Comparison of ENCODE assay signal across 1 cellular context in the genomic region with DNA sequence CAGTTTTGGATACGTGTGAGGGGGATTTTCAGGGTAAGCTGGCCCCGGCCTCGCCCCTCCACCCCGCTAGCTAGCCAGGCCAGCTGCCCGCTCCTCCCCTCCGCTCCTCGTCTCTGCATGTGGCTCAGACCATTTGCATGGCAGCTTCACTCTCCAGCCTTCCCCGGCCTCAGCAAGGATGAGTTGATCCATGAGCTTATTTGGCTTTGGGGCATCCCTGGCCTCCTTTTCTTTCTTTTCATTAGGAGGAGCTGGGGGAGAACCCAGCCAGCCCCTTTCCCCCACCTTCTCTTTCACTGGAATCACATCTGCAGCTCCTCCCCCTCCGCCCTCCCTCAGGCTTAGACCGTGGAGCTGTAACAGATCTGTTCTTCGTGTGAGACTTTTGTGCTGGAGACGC.
TF ChIP-seq lines count a peak whose summit lies in the region.

No MANE protein-coding gene starts in this region.

TF ChIP-seq in GM23338, 12 proteins besides CTCF, POLR2A, EP300 and RAD21 (continued from another document):
- TF ChIP-seq, protein P1, sequence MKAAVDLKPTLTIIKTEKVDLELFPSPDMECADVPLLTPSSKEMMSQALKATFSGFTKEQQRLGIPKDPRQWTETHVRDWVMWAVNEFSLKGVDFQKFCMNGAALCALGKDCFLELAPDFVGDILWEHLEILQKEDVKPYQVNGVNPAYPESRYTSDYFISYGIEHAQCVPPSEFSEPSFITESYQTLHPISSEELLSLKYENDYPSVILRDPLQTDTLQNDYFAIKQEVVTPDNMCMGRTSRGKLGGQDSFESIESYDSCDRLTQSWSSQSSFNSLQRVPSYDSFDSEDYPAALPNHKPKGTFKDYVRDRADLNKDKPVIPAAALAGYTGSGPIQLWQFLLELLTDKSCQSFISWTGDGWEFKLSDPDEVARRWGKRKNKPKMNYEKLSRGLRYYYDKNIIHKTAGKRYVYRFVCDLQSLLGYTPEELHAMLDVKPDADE (IDR thresholded peaks at IDR 0.05): no peak
- TF ChIP-seq CREB1 (CRISPR knock-in tag; IDR thresholded peaks at IDR 0.05; ENCODE audit: low read depth) (no peak), NANOG (IDR thresholded peaks at IDR 0.05; ENCODE audit: borderline replicate concordance) (no peak), ZNF331 (CRISPR knock-in tag; IDR thresholded peaks at IDR 0.05; ENCODE audit: low read depth) (no peak)
